In the genomic region with DNA sequence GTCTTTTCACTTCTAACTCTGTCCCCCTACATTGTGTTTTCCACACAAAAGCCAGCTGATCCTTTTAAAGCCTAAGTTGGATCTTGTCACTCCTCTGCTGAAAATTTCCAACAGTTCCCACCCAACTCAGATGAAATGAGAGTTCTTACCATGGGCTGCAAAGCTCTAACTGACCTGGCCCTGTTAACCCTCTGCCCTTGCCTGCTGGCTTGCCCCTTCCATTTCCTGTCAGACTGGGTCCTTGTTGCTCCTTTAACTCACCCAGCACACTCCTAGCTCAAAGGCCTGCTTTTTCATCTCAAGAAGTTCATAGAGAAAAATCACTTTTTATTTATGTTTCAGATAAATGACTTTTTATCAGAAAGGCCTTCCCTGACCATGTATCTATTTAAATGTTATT, we compare ENCODE assay signal across 40 cellular contexts.
"Had no signal": no experiment of that assay in that cellular context is flagged by ENCODE, and none has a peak within 500 bp of the region (broad histone marks: within the 10 kb centered on the region; RNA-seq: fewer than 3 reads in every experiment).

No MANE protein-coding gene starts in this region.

- ATAC-seq: activated naive CD4-positive, alpha-beta T cell treated with anti-CD3 and anti-CD28 coated beads, Interleukin-2, amount 50 U/mL, for 72 hours; activated naive CD8-positive, alpha-beta T cell treated with anti-CD3 and anti-CD28 coated beads, Interleukin-2, amount 50 U/mL, for 24 hours; activated T-cell treated with anti-CD3 and anti-CD28 coated beads, Interleukin-2, amount 50 U/mL, for 72 hours; activated T-helper 17 cell treated with anti-CD3 and anti-CD28 coated beads, Interleukin-2, amount 50 U/mL, for 72 hours; body of pancreas had no signal

- H3K27me3 ChIP-seq: adrenal gland, ascending aorta, body of pancreas, brain microvascular endothelial cell, breast epithelium, cardiac muscle cell, colonic mucosa had no signal

- H3K36me3 ChIP-seq: adrenal gland, ascending aorta, brain microvascular endothelial cell, breast epithelium, cardiac muscle cell, colonic mucosa had no signal

- H3K4me3 Mint-ChIP-seq: activated naive CD4-positive, alpha-beta T cell treated with anti-CD3 and anti-CD28 coated beads for 36 hours; activated naive CD4-positive, alpha-beta T cell treated with anti-CD3 and anti-CD28 coated beads, Interleukin-2, amount 10 ng/mL, durations not matched to agents 7 days and 5 days; activated naive CD4-positive, alpha-beta T cell treated with anti-CD3 and anti-CD28 coated beads, Interleukin-2, amount 50 U/mL, for 24 hours; activated naive CD8-positive, alpha-beta T cell; activated naive CD8-positive, alpha-beta T cell treated with anti-CD3 and anti-CD28 coated beads for 36 hours; activated naive CD8-positive, alpha-beta T cell treated with anti-CD3 and anti-CD28 coated beads, Interleukin-2, amount 10 ng/mL, durations not matched to agents 7 days and 5 days; activated naive CD8-positive, alpha-beta T cell treated with anti-CD3 and anti-CD28 coated beads, Interleukin-2, amount 50 U/mL, for 24 hours; activated T-cell treated with anti-CD3 and anti-CD28 coated beads, Interleukin-2, amount 50 U/mL, for 24 hours; activated T-cell treated with anti-CD3 and anti-CD28 coated beads, Interleukin-2, amount 50 U/mL, for 72 hours; activated T-helper 1 cell treated with anti-CD3 and anti-CD28 coated beads, Interleukin-12 subunit alpha, Interleukin-12 subunit beta, Interleukin-2, Interleukin-4 antibody, amounts not matched to agents 30 ng/mL and 10 ng/mL and 1 ng/mL, durations not matched to agents 14 hours and 24 hours and 36 hours; activated T-helper 17 cell treated with anti-CD3 and anti-CD28 coated beads, Interleukin-2, amount 50 U/mL, for 72 hours; brain; central memory CD8-positive, alpha-beta T cell had no signal

- H3K27ac Mint-ChIP-seq: activated naive CD4-positive, alpha-beta T cell treated with anti-CD3 and anti-CD28 coated beads for 36 hours; activated naive CD4-positive, alpha-beta T cell treated with anti-CD3 and anti-CD28 coated beads, Interleukin-2, amount 10 ng/mL, durations not matched to agents 7 days and 5 days; activated naive CD4-positive, alpha-beta T cell treated with anti-CD3 and anti-CD28 coated beads, Interleukin-2, amount 50 U/mL, for 24 hours; activated naive CD4-positive, alpha-beta T cell treated with anti-CD3 and anti-CD28 coated beads, Interleukin-2, amount 50 U/mL, for 72 hours; activated naive CD8-positive, alpha-beta T cell; activated naive CD8-positive, alpha-beta T cell treated with anti-CD3 and anti-CD28 coated beads for 36 hours; activated naive CD8-positive, alpha-beta T cell treated with anti-CD3 and anti-CD28 coated beads, Interleukin-2, amount 10 ng/mL, durations not matched to agents 7 days and 5 days; activated naive CD8-positive, alpha-beta T cell treated with anti-CD3 and anti-CD28 coated beads, Interleukin-2, amount 50 U/mL, for 24 hours; activated T-cell treated with anti-CD3 and anti-CD28 coated beads, Interleukin-2, amount 50 U/mL, for 24 hours; activated T-cell treated with anti-CD3 and anti-CD28 coated beads, Interleukin-2, amount 50 U/mL, for 72 hours; activated T-helper 1 cell treated with anti-CD3 and anti-CD28 coated beads, Interleukin-12 subunit alpha, Interleukin-12 subunit beta, Interleukin-2, Interleukin-4 antibody, amounts not matched to agents 30 ng/mL and 10 ng/mL and 1 ng/mL, durations not matched to agents 14 hours and 24 hours and 36 hours; activated T-helper 17 cell treated with anti-CD3 and anti-CD28 coated beads, Interleukin-2, amount 50 U/mL, for 72 hours; activated T-helper 2 cell treated with anti-CD3 and anti-CD28 coated beads, Interferon-gamma antibody, Interleukin-2, Interleukin-4, amounts not matched to agents 10 μg/mL and 5 μg/mL and 100 μg/mL, durations not matched to agents 14 hours and 24 hours and 36 hours; brain had no signal

- DNase-seq: activated effector memory CD4-positive, alpha-beta T cell treated with anti-CD3 and anti-CD28 coated beads, Interleukin-2, amount 50 U/mL, for 16 hours; activated effector memory CD4-positive, alpha-beta T cell treated with Interleukin-2 at 50 U/mL for 16 hours; activated gamma-delta T cell; activated gamma-delta T cell treated with Interleukin-2 at 50 U/mL for 16 hours; activated naive CD4-positive, alpha-beta T cell; activated naive CD4-positive, alpha-beta T cell treated with anti-CD3 and anti-CD28 coated beads for 36 hours; activated naive CD4-positive, alpha-beta T cell treated with anti-CD3 and anti-CD28 coated beads, Interleukin-2, amount 10 ng/mL, durations not matched to agents 7 days and 5 days; activated naive CD4-positive, alpha-beta T cell treated with anti-CD3 and anti-CD28 coated beads, Interleukin-2, amount 50 U/mL, for 16 hours; activated naive CD4-positive, alpha-beta T cell treated with Interleukin-2 at 50 U/mL for 16 hours; activated naive CD8-positive, alpha-beta T cell treated with anti-CD3 and anti-CD28 coated beads for 36 hours; activated naive CD8-positive, alpha-beta T cell treated with anti-CD3 and anti-CD28 coated beads, Interleukin-2, amount 10 ng/mL, durations not matched to agents 7 days and 5 days; activated naive CD8-positive, alpha-beta T cell treated with anti-CD3 and anti-CD28 coated beads, Interleukin-2, amount 50 U/mL, for 24 hours; activated T-cell treated with anti-CD3 and anti-CD28 coated beads, Interleukin-2, amount 50 U/mL, for 24 hours; activated T-cell treated with anti-CD3 and anti-CD28 coated beads, Interleukin-2, amount 50 U/mL, for 48 hours; activated T-cell treated with anti-CD3 and anti-CD28 coated beads, Interleukin-2, amount 50 U/mL, for 72 hours; adrenal gland; amniotic stem cell; amygdala; anterior cingulate cortex; aorta; body of pancreas; brain microvascular endothelial cell; caudate nucleus; central memory CD4-positive, alpha-beta T cell; cerebellar nuclear complex; colonic mucosa had no signal

- H3K27ac ChIP-seq: adrenal gland, ascending aorta, body of pancreas, brain microvascular endothelial cell, breast epithelium, cardiac muscle cell, colonic mucosa had no signal

- H3K4me1 Mint-ChIP-seq: activated naive CD8-positive, alpha-beta T cell treated with anti-CD3 and anti-CD28 coated beads, Interleukin-2, amount 50 U/mL, for 24 hours; activated T-helper 17 cell treated with anti-CD3 and anti-CD28 coated beads, Interleukin-2, amount 50 U/mL, for 72 hours; central memory CD8-positive, alpha-beta T cell had no signal

- H3K4me1 ChIP-seq: adrenal gland, body of pancreas, breast epithelium, colonic mucosa had no signal

- H3K36me3 Mint-ChIP-seq: activated naive CD4-positive, alpha-beta T cell treated with anti-CD3 and anti-CD28 coated beads, Interleukin-2, amount 10 ng/mL, durations not matched to agents 7 days and 5 days; activated naive CD4-positive, alpha-beta T cell treated with anti-CD3 and anti-CD28 coated beads, Interleukin-2, amount 50 U/mL, for 24 hours; activated naive CD4-positive, alpha-beta T cell treated with anti-CD3 and anti-CD28 coated beads, Interleukin-2, amount 50 U/mL, for 72 hours; activated naive CD8-positive, alpha-beta T cell; activated naive CD8-positive, alpha-beta T cell treated with anti-CD3 and anti-CD28 coated beads for 36 hours; activated naive CD8-positive, alpha-beta T cell treated with anti-CD3 and anti-CD28 coated beads, Interleukin-2, amount 10 ng/mL, durations not matched to agents 7 days and 5 days; brain had no signal

- FAIRE-seq: astrocyte, bronchial epithelial cell, colon had no signal

- H3K9me3 Mint-ChIP-seq: activated naive CD4-positive, alpha-beta T cell treated with anti-CD3 and anti-CD28 coated beads, Interleukin-2, amount 10 ng/mL, durations not matched to agents 7 days and 5 days; activated naive CD8-positive, alpha-beta T cell treated with anti-CD3 and anti-CD28 coated beads, Interleukin-2, amount 10 ng/mL, durations not matched to agents 7 days and 5 days; activated T-helper 1 cell treated with anti-CD3 and anti-CD28 coated beads, Interleukin-12 subunit alpha, Interleukin-12 subunit beta, Interleukin-2, Interleukin-4 antibody, amounts not matched to agents 30 ng/mL and 10 ng/mL and 1 ng/mL, durations not matched to agents 14 hours and 24 hours and 36 hours; activated T-helper 17 cell treated with anti-CD3 and anti-CD28 coated beads, Interleukin-2, amount 50 U/mL, for 72 hours; activated T-helper 2 cell treated with anti-CD3 and anti-CD28 coated beads, Interferon-gamma antibody, Interleukin-2, Interleukin-4, amounts not matched to agents 10 μg/mL and 5 μg/mL and 100 μg/mL, durations not matched to agents 14 hours and 24 hours and 36 hours; central memory CD8-positive, alpha-beta T cell had no signal

- H3K9me3 ChIP-seq: adrenal gland, ascending aorta, body of pancreas, breast epithelium, colonic mucosa had no signal

- H3K4me3 ChIP-seq: adrenal gland, ascending aorta, body of pancreas, breast epithelium, cardiac muscle cell, colonic mucosa had no signal
